ENCODE assay signal across 9 cellular contexts in genomic region chr10:131318791-131319190, GRCh38. TPM values are rescaled to one million over a fixed set of nuclear protein-coding genes. Genes with fewer than 3 reads are reported as not detected.
"Had no signal": no experiment of that assay in that cellular context is flagged by ENCODE, and none has a peak within 500 bp of the region (broad histone marks: within the 10 kb centered on the region; RNA-seq: fewer than 3 reads in every experiment).

No MANE protein-coding gene starts in this region.

- H3K9ac ChIP-seq: GM23248 had no signal

- H2AFZ ChIP-seq: GM23248, GM23338 had no signal

- H3K27ac ChIP-seq: GM23248 had no signal

- H3K36me3 ChIP-seq: HAP-1 had no signal

- H3K27ac Mint-ChIP-seq: GM23338, H9, HFFc6 had no signal

- DNase-seq: GM23248, GOT3, H7, H9, HCEC 1CT, HFFc6 had no signal

- H3K4me1 ChIP-seq: HAP-1 had no signal

- H3K4me3 Mint-ChIP-seq: GM23338, H9, HFFc6 had no signal

- H3K9me3 ChIP-seq: HAP-1 had no signal

- H3K4me2 ChIP-seq: GM23338 had no signal

- H3K4me3 ChIP-seq: GM23248, GM23338, HAP-1 had no signal

- H3K9me3 Mint-ChIP-seq: H9 had no signal

RNA-seq across cellular contexts. Expression of gene TCERG1L, which starts 7.3 kb away (rescaled TPM):
- total RNA-seq: GM23248, H4 had no signal
- polyA plus RNA-seq: GM23248 had no signal
